Comparison of ENCODE assay signal across 8 cellular contexts in the genomic region with DNA sequence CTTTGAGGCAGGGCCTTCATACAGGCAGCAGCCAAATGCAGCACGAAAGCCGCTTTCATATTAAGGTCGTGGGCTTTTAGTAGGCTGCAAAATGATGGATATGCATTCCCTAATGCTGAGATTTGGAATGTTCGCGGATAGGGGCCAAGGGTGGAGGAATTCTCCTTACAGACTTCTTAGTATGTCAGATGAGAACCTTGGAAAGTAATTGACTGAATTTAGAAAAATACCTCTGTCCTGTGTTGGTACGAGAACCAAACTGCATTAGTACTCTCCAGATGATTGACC. TPM values are rescaled to one million over a fixed set of nuclear protein-coding genes. Genes with fewer than 3 reads are reported as not detected.
DNase-seq lines count a peak whose midpoint lies in the region; ATAC-seq and TF ChIP-seq lines count a peak whose summit lies in the region.

No MANE protein-coding gene starts in this region.

- H3K4me2 ChIP-seq in HCT116 (ENCODE audit: low read length), result peak overlapping the region; percentile 91

- peaks cover 59% of the 10 kb centered on the region for H3K4me1 Mint-ChIP-seq in activated T-helper 1 cell treated with anti-CD3 and anti-CD28 coated beads, Interleukin-12 subunit alpha, Interleukin-12 subunit beta, Interleukin-2, Interleukin-4 antibody, amounts not matched to agents 30 ng/mL and 10 ng/mL and 1 ng/mL, durations not matched to agents 14 hours and 24 hours and 36 hours (ENCODE audit: low read depth)
- H3K4me1 Mint-ChIP-seq in stimulated activated naive B cell treated with anti-CD40 and anti-IgM and Interleukin-4, amounts not matched to agents 10 μg/mL and 1 μg/mL and 100 μg/mL, for 72 hours, result peaks cover 23 to 53% of the 10 kb centered on the region in 2 donors

- TF ChIP-seq CTCF in HCT116 (IDR thresholded peaks at IDR 0.05 in 2 of 3, conservative IDR thresholded peaks at IDR 0.05 in 1 of 3; ENCODE audit: borderline replicate concordance in 1 of 3, insufficient read depth in 1 of 3, low read depth in 2 of 3, low read length in 2 of 3), result no peak

- peak overlapping the region; percentile 87 for H3K4me3 Mint-ChIP-seq in activated T-helper 1 cell treated with anti-CD3 and anti-CD28 coated beads, Interleukin-12 subunit alpha, Interleukin-12 subunit beta, Interleukin-2, Interleukin-4 antibody, amounts not matched to agents 30 ng/mL and 10 ng/mL and 1 ng/mL, durations not matched to agents 14 hours and 24 hours and 36 hours
- peak overlapping the region; percentile 76 to 83 for H3K4me3 Mint-ChIP-seq in stimulated activated naive B cell treated with anti-CD40 and anti-IgM and Interleukin-4, amounts not matched to agents 10 μg/mL and 1 μg/mL and 100 μg/mL, for 72 hours

- peaks cover 22% of the 10 kb centered on the region; the same call in 1 of the 2 replicates for H4K20me1 ChIP-seq in HCT116 (ENCODE audit: insufficient read depth)

- no peaks in the 10 kb centered on the region for H3K27me3 ChIP-seq in HCT116 (ENCODE audit: insufficient read depth, low read length)
- no peaks in the 10 kb centered on the region for H3K27me3 ChIP-seq in iPS-15b (ENCODE audit: control insufficient read depth, insufficient read depth, low read length)

- POLR2A ChIA-PET in HCT116 (lab: Charles Lee), result no interaction called here

- H3K9me2 ChIP-seq in HCT116 (ENCODE audit: insufficient read depth), result no peaks in the 10 kb centered on the region

- no peak for ATAC-seq in HCT116
- ATAC-seq in stimulated activated naive B cell treated with anti-CD40 and anti-IgM and Interleukin-4, amounts not matched to agents 10 μg/mL and 1 μg/mL and 100 μg/mL, for 72 hours (replicated peaks), result no peak
- no peak for ATAC-seq in HG02981 (IDR thresholded peaks at IDR 0.05; ENCODE audit: unreplicated experiment)

- H3K4me3 ChIP-seq in HCT116 (replicated peaks in 1 of 2; ENCODE audit: low read depth in 1 of 2, low read length in 2 of 2) (peak overlapping the region; percentile 77 to 89), iPS-15b (ENCODE audit: low read depth, low read length) (peak overlapping the region; percentile 83)

- peaks cover 7 to 22% of the 10 kb centered on the region in 2 experiments; a peak in 3 of 4 replicates for H3K4me1 ChIP-seq in HCT116 (ENCODE audit: control insufficient read depth in 1 of 2, insufficient read depth in 2 of 2, low read length in 2 of 2)
- H3K4me1 ChIP-seq in iPS-15b (ENCODE audit: control insufficient read depth, insufficient read depth, low read length), result peaks cover 10% of the 10 kb centered on the region

- no peak for TF ChIP-seq POLR2A in HCT116 (IDR thresholded peaks at IDR 0.05; ENCODE audit: borderline replicate concordance, extremely low read depth, insufficient read depth, insufficient read length)

- H3K27ac ChIP-seq in HCT116 (ENCODE audit: low read depth, low read length), result no peak overlapping the region

- RAD21 ChIA-PET in HCT116 (lab: Charles Lee; ENCODE audit: low non-redundant PET in 1 of 2, low total read pairs in 2 of 2, uncharacterized antibody in 2 of 2, unreplicated experiment in 2 of 2), result no interaction called here

- intact Hi-C loops in HCT116 (cut with micrococcal nuclease), result no loop called here
- intact Hi-C loops in activated T-helper 1 cell treated with anti-CD3 and anti-CD28 coated beads, Interleukin-12 subunit alpha, Interleukin-12 subunit beta, Interleukin-2, Interleukin-4 antibody, amounts not matched to agents 30 ng/mL and 10 ng/mL and 1 ng/mL, durations not matched to agents 14 hours and 24 hours and 36 hours (cut with micrococcal nuclease), result loop anchor here (5.0 kb wide), 1 partner anchor 213 kb away; no protein-coding TSS in a partner anchor

- CTCF ChIA-PET in HCT116 (lab: Charles Lee), result no interaction called here

- H3K9me3 ChIP-seq in HCT116 (ENCODE audit: control insufficient read depth in 1 of 2, insufficient read depth in 1 of 2, low read depth in 1 of 2, low read length in 2 of 2) (no peaks in the 10 kb centered on the region), iPS-15b (ENCODE audit: control insufficient read depth, insufficient read depth, low read length) (no peaks in the 10 kb centered on the region)

- H2AFZ ChIP-seq in HCT116 (ENCODE audit: low read depth, low read length, poor library complexity, severe bottlenecking), result no peak overlapping the region

- peak overlapping the region; percentile 74 for H3K9ac ChIP-seq in HCT116 (ENCODE audit: low read length)
- peak overlapping the region; percentile 71 for H3K9ac ChIP-seq in iPS-15b (ENCODE audit: low read depth, low read length)

- peak overlapping the region; percentile 55 for H3K27ac Mint-ChIP-seq in activated T-helper 1 cell treated with anti-CD3 and anti-CD28 coated beads, Interleukin-12 subunit alpha, Interleukin-12 subunit beta, Interleukin-2, Interleukin-4 antibody, amounts not matched to agents 30 ng/mL and 10 ng/mL and 1 ng/mL, durations not matched to agents 14 hours and 24 hours and 36 hours
- peak overlapping the region; percentile 56 for H3K27ac Mint-ChIP-seq in stimulated activated naive B cell treated with anti-CD40 and anti-IgM and Interleukin-4, amounts not matched to agents 10 μg/mL and 1 μg/mL and 100 μg/mL, for 72 hours

- H3K36me3 ChIP-seq in HCT116 (ENCODE audit: control insufficient read depth in 1 of 2, insufficient read depth in 2 of 2, low read length in 2 of 2) (no peaks in the 10 kb centered on the region; a peak in 1 of 4 replicates), iPS-15b (ENCODE audit: control insufficient read depth, insufficient read depth, low read length) (no peaks in the 10 kb centered on the region)

- H3K27me3 Mint-ChIP-seq in activated T-helper 1 cell treated with anti-CD3 and anti-CD28 coated beads, Interleukin-12 subunit alpha, Interleukin-12 subunit beta, Interleukin-2, Interleukin-4 antibody, amounts not matched to agents 30 ng/mL and 10 ng/mL and 1 ng/mL, durations not matched to agents 14 hours and 24 hours and 36 hours (ENCODE audit: insufficient read depth), result no peaks in the 10 kb centered on the region
- H3K27me3 Mint-ChIP-seq in stimulated activated naive B cell treated with anti-CD40 and anti-IgM and Interleukin-4, amounts not matched to agents 10 μg/mL and 1 μg/mL and 100 μg/mL, for 72 hours, result no peaks in the 10 kb centered on the region

- BruUV-seq in HCT116 (replicated peaks; lab: Mats Ljungman, UMichigan), result no TSS peak

- peaks cover 64% of the 10 kb centered on the region for H3K79me2 ChIP-seq in HCT116 (ENCODE audit: insufficient read depth, low read length)

- no peak for TF ChIP-seq RAD21 in HCT116 (IDR thresholded peaks at IDR 0.05; ENCODE audit: low read depth)

- DNase-seq in HCT116 (ENCODE audit: low read depth, low spot score) (no peak), NCI-H146 (lab: John Stamatoyannopoulos, UW) (no peak), NCI-H1436 treated with DMSO at 0.1 percent for 48 hours (lab: John Stamatoyannopoulos, UW) (no peak), NCI-H748 treated with DMSO at 0.1 percent for 48 hours (lab: John Stamatoyannopoulos, UW) (no peak)
- no peak for DNase-seq in activated T-helper 1 cell treated with anti-CD3 and anti-CD28 coated beads, Interleukin-12 subunit alpha, Interleukin-12 subunit beta, Interleukin-2, Interleukin-4 antibody, amounts not matched to agents 30 ng/mL and 10 ng/mL and 1 ng/mL, durations not matched to agents 14 hours and 24 hours and 36 hours (ENCODE audit: low spot score)
- DNase-seq in stimulated activated naive B cell treated with anti-CD40 and anti-IgM and Interleukin-4, amounts not matched to agents 10 μg/mL and 1 μg/mL and 100 μg/mL, for 72 hours, result no peak

- no peaks in the 10 kb centered on the region for H3K9me3 Mint-ChIP-seq in activated T-helper 1 cell treated with anti-CD3 and anti-CD28 coated beads, Interleukin-12 subunit alpha, Interleukin-12 subunit beta, Interleukin-2, Interleukin-4 antibody, amounts not matched to agents 30 ng/mL and 10 ng/mL and 1 ng/mL, durations not matched to agents 14 hours and 24 hours and 36 hours
- no peaks in the 10 kb centered on the region for H3K9me3 Mint-ChIP-seq in stimulated activated naive B cell treated with anti-CD40 and anti-IgM and Interleukin-4, amounts not matched to agents 10 μg/mL and 1 μg/mL and 100 μg/mL, for 72 hours

- peaks cover 11% of the 10 kb centered on the region for H3K36me3 Mint-ChIP-seq in activated T-helper 1 cell treated with anti-CD3 and anti-CD28 coated beads, Interleukin-12 subunit alpha, Interleukin-12 subunit beta, Interleukin-2, Interleukin-4 antibody, amounts not matched to agents 30 ng/mL and 10 ng/mL and 1 ng/mL, durations not matched to agents 14 hours and 24 hours and 36 hours (ENCODE audit: low read depth)
- peaks cover 0 to 2% of the 10 kb centered on the region in 2 donors for H3K36me3 Mint-ChIP-seq in stimulated activated naive B cell treated with anti-CD40 and anti-IgM and Interleukin-4, amounts not matched to agents 10 μg/mL and 1 μg/mL and 100 μg/mL, for 72 hours

TF ChIP-seq in HCT116, 20 proteins besides CTCF, POLR2A, EP300 and RAD21 (continues in another document):
- TF ChIP-seq, protein P1, sequence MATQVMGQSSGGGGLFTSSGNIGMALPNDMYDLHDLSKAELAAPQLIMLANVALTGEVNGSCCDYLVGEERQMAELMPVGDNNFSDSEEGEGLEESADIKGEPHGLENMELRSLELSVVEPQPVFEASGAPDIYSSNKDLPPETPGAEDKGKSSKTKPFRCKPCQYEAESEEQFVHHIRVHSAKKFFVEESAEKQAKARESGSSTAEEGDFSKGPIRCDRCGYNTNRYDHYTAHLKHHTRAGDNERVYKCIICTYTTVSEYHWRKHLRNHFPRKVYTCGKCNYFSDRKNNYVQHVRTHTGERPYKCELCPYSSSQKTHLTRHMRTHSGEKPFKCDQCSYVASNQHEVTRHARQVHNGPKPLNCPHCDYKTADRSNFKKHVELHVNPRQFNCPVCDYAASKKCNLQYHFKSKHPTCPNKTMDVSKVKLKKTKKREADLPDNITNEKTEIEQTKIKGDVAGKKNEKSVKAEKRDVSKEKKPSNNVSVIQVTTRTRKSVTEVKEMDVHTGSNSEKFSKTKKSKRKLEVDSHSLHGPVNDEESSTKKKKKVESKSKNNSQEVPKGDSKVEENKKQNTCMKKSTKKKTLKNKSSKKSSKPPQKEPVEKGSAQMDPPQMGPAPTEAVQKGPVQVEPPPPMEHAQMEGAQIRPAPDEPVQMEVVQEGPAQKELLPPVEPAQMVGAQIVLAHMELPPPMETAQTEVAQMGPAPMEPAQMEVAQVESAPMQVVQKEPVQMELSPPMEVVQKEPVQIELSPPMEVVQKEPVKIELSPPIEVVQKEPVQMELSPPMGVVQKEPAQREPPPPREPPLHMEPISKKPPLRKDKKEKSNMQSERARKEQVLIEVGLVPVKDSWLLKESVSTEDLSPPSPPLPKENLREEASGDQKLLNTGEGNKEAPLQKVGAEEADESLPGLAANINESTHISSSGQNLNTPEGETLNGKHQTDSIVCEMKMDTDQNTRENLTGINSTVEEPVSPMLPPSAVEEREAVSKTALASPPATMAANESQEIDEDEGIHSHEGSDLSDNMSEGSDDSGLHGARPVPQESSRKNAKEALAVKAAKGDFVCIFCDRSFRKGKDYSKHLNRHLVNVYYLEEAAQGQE (IDR thresholded peaks at IDR 0.05; ENCODE audit: low read depth), result no peak
- no peak for TF ChIP-seq FOSL1 (IDR thresholded peaks at IDR 0.05; ENCODE audit: low read depth)

RNA-seq across cellular contexts. Expression of a gene that starts 1.1 kb away (rescaled TPM):
- total RNA-seq in HCT116 (2021; ENCODE audit: unreplicated experiment), result 33.0 TPM
- polyA plus RNA-seq in HCT116 (2012), result 17.7 and 21.0 TPM in 2 replicates
- 32.5 and 34.0 TPM in 2 replicates for total RNA-seq in activated T-helper 1 cell treated with anti-CD3 and anti-CD28 coated beads, Interleukin-12 subunit alpha, Interleukin-12 subunit beta, Interleukin-2, Interleukin-4 antibody, amounts not matched to agents 30 ng/mL and 10 ng/mL and 1 ng/mL, durations not matched to agents 14 hours and 24 hours and 36 hours
